21 cellular contexts compared by ENCODE assay signal in the genomic region with DNA sequence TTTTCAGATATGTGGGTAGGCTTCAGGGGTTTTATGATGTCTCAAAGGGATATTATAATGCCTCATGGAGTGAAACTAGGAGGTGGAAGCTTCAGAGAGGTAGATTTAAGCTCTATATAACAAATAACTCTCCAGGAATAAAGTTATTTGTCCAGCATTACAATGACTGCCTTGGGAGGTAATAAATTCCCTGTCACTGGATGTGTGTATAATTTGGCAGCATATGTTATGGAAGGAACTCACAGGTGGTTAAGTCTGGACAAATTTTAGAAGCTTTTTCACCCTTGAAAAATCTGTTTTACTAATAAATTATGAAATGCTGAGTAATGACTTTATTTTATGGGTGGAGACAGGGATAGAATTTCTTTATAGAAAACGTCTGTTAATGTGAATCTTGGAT. TPM values are rescaled to one million over a fixed set of nuclear protein-coding genes. Genes with fewer than 3 reads are reported as not detected.
DNase-seq lines count a peak whose midpoint lies in the region; ATAC-seq and TF ChIP-seq lines count a peak whose summit lies in the region.
"Had no signal": no experiment of that assay in that cellular context is flagged by ENCODE, and none has a peak within 500 bp of the region (broad histone marks: within the 10 kb centered on the region; RNA-seq: fewer than 3 reads in every experiment).

No MANE protein-coding gene starts in this region.

- peaks cover 2% of the 10 kb centered on the region in 2 donors for H3K36me3 Mint-ChIP-seq in activated T-cell treated with anti-CD3 and anti-CD28 coated beads, Interleukin-2, amount 50 U/mL, for 72 hours (ENCODE audit: insufficient read depth in 2 of 2)
- no peaks in the 10 kb centered on the region for H3K36me3 Mint-ChIP-seq in activated T-cell treated with anti-CD3 and anti-CD28 coated beads, Interleukin-2, amount 50 U/mL, for 24 hours (ENCODE audit: low read depth)
- peaks cover 32% of the 10 kb centered on the region for H3K36me3 Mint-ChIP-seq in activated T-helper 17 cell treated with anti-CD3 and anti-CD28 coated beads, Interleukin-2, amount 50 U/mL, for 72 hours (ENCODE audit: low read depth)
- no peaks in the 10 kb centered on the region for H3K36me3 Mint-ChIP-seq in nephron progenitor cell (ENCODE audit: low read depth)

- POLR2A ChIA-PET in HEK293T (lab: Yijun Ruan, JAX) = no interaction called here

- no peaks in the 10 kb centered on the region for H3K4me1 ChIP-seq in ascending aorta

- peak overlapping the region in 1 of 2 donors; percentile 5 for H3K4me3 Mint-ChIP-seq in activated T-cell treated with anti-CD3 and anti-CD28 coated beads, Interleukin-2, amount 50 U/mL, for 72 hours
- no peak overlapping the region for H3K4me3 Mint-ChIP-seq in activated T-cell treated with anti-CD3 and anti-CD28 coated beads, Interleukin-2, amount 50 U/mL, for 24 hours
- H3K4me3 Mint-ChIP-seq in activated T-helper 17 cell treated with anti-CD3 and anti-CD28 coated beads, Interleukin-2, amount 50 U/mL, for 72 hours = peak overlapping the region; percentile 36
- H3K4me3 Mint-ChIP-seq in nephron progenitor cell = no peak overlapping the region

- TF ChIP-seq CTCF in nephron progenitor cell (IDR thresholded peaks at IDR 0.05) (no peak), ascending aorta (IDR thresholded peaks at IDR 0.05) (no peak)

- no peaks in the 10 kb centered on the region for H3K9me3 ChIP-seq in ascending aorta

- H3K9me3 Mint-ChIP-seq in activated T-cell treated with anti-CD3 and anti-CD28 coated beads, Interleukin-2, amount 50 U/mL, for 72 hours = no peaks in the 10 kb centered on the region
- H3K9me3 Mint-ChIP-seq in activated T-cell treated with anti-CD3 and anti-CD28 coated beads, Interleukin-2, amount 50 U/mL, for 24 hours = peaks cover 3% of the 10 kb centered on the region
- no peaks in the 10 kb centered on the region for H3K9me3 Mint-ChIP-seq in activated T-helper 17 cell treated with anti-CD3 and anti-CD28 coated beads, Interleukin-2, amount 50 U/mL, for 72 hours
- no peaks in the 10 kb centered on the region for H3K9me3 Mint-ChIP-seq in nephron progenitor cell

- H3K27me3 ChIP-seq in ascending aorta = no peaks in the 10 kb centered on the region
- H3K27me3 ChIP-seq: cardiac muscle cell had no signal

- no peaks in the 10 kb centered on the region for H3K36me3 ChIP-seq in ascending aorta
- H3K36me3 ChIP-seq: cardiac muscle cell had no signal

- no peak for DNase-seq in activated T-cell treated with anti-CD3 and anti-CD28 coated beads, Interleukin-2, amount 50 U/mL, for 72 hours
- no peak for DNase-seq in activated T-cell treated with anti-CD3 and anti-CD28 coated beads, Interleukin-2, amount 50 U/mL, for 24 hours
- DNase-seq in HEK293T (ENCODE audit: extremely low spot score) (no peak), nephron progenitor cell (no peak), ascending aorta (ENCODE audit: low spot score in 2 of 2) (no peak)
- DNase-seq: activated CD4-positive, alpha-beta T cell treated with anti-CD3 and anti-CD28 coated beads for 48 hours; activated CD8-positive, alpha-beta memory T cell treated with anti-CD3 and anti-CD28 coated beads, Interleukin-2, amount 50 U/mL, for 4 hours; activated gamma-delta T cell; DMS53; GF-D8; NCI-H1105; NCI-H526 treated with DMSO at 0.1 percent for 48 hours; occipital lobe; stimulated activated CD4-positive, alpha-beta T cell treated with anti-CD3 and anti-CD28 coated beads, Interleukin-4, amount 100 ng/mL, for 1 hour; stimulated activated naive CD8-positive, alpha-beta T cell treated with anti-CD3 and anti-CD28 coated beads, Interleukin-15, Interleukin-2, amounts not matched to agents 100 U/mL and 50 U/mL, for 24 hours had no signal

- intact Hi-C loops in ascending aorta (cut with DNase I) = no loop called here

- no peak overlapping the region for H3K4me3 ChIP-seq in ascending aorta
- H3K4me3 ChIP-seq: cardiac muscle cell, lung had no signal

- no peak for ATAC-seq in activated T-cell treated with anti-CD3 and anti-CD28 coated beads, Interleukin-2, amount 50 U/mL, for 72 hours (replicated peaks in 1 of 2)
- no peak for ATAC-seq in activated T-helper 17 cell treated with anti-CD3 and anti-CD28 coated beads, Interleukin-2, amount 50 U/mL, for 72 hours (replicated peaks)
- no peak for ATAC-seq in GM21447 (IDR thresholded peaks at IDR 0.05; ENCODE audit: unreplicated experiment)
- no peak for ATAC-seq in GM18873 (IDR thresholded peaks at IDR 0.05; ENCODE audit: low FRiP score, unreplicated experiment)
- ATAC-seq: stimulated activated naive CD8-positive, alpha-beta T cell treated with anti-CD3 and anti-CD28 coated beads, Interleukin-15, Interleukin-2, amounts not matched to agents 100 U/mL and 50 U/mL, for 24 hours had no signal

- CTCF ChIA-PET in HEK293T (lab: Yijun Ruan, JAX) = no interaction called here

- H3K27me3 Mint-ChIP-seq in activated T-cell treated with anti-CD3 and anti-CD28 coated beads, Interleukin-2, amount 50 U/mL, for 72 hours (ENCODE audit: low read depth) = no peaks in the 10 kb centered on the region
- H3K27me3 Mint-ChIP-seq in activated T-cell treated with anti-CD3 and anti-CD28 coated beads, Interleukin-2, amount 50 U/mL, for 24 hours = no peaks in the 10 kb centered on the region
- no peaks in the 10 kb centered on the region for H3K27me3 Mint-ChIP-seq in activated T-helper 17 cell treated with anti-CD3 and anti-CD28 coated beads, Interleukin-2, amount 50 U/mL, for 72 hours
- peaks cover 25% of the 10 kb centered on the region for H3K27me3 Mint-ChIP-seq in nephron progenitor cell (ENCODE audit: low read depth, poor library complexity)

- H3K27ac Mint-ChIP-seq in activated T-cell treated with anti-CD3 and anti-CD28 coated beads, Interleukin-2, amount 50 U/mL, for 72 hours = peak overlapping the region; percentile 55
- no peak overlapping the region for H3K27ac Mint-ChIP-seq in activated T-cell treated with anti-CD3 and anti-CD28 coated beads, Interleukin-2, amount 50 U/mL, for 24 hours
- H3K27ac Mint-ChIP-seq in activated T-helper 17 cell treated with anti-CD3 and anti-CD28 coated beads, Interleukin-2, amount 50 U/mL, for 72 hours = peak overlapping the region; percentile 93
- H3K27ac Mint-ChIP-seq in nephron progenitor cell = peak overlapping the region; percentile 15

- peaks cover 52% of the 10 kb centered on the region for H3K4me1 Mint-ChIP-seq in activated T-cell treated with anti-CD3 and anti-CD28 coated beads, Interleukin-2, amount 50 U/mL, for 72 hours (ENCODE audit: low read depth)
- peaks cover 64% of the 10 kb centered on the region for H3K4me1 Mint-ChIP-seq in activated T-cell treated with anti-CD3 and anti-CD28 coated beads, Interleukin-2, amount 50 U/mL, for 24 hours (ENCODE audit: low read depth)
- H3K4me1 Mint-ChIP-seq in activated T-helper 17 cell treated with anti-CD3 and anti-CD28 coated beads, Interleukin-2, amount 50 U/mL, for 72 hours = peaks cover 43% of the 10 kb centered on the region
- no peaks in the 10 kb centered on the region for H3K4me1 Mint-ChIP-seq in nephron progenitor cell

- no peak overlapping the region for H3K27ac ChIP-seq in ascending aorta
- H3K27ac ChIP-seq: cardiac muscle cell had no signal

TF ChIP-seq in HEK293T, 16 proteins besides CTCF, POLR2A, EP300 and RAD21:
- TF ChIP-seq, protein P1, sequence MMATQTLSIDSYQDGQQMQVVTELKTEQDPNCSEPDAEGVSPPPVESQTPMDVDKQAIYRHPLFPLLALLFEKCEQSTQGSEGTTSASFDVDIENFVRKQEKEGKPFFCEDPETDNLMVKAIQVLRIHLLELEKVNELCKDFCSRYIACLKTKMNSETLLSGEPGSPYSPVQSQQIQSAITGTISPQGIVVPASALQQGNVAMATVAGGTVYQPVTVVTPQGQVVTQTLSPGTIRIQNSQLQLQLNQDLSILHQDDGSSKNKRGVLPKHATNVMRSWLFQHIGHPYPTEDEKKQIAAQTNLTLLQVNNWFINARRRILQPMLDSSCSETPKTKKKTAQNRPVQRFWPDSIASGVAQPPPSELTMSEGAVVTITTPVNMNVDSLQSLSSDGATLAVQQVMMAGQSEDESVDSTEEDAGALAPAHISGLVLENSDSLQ (IDR thresholded peaks at IDR 0.05) = peak; percentile 70
- TF ChIP-seq FOXM1 (IDR thresholded peaks at IDR 0.05; ENCODE audit: borderline replicate concordance) (no peak), CTBP1 (IDR thresholded peaks at IDR 0.05; ENCODE audit: borderline replicate concordance) (no peak), ARNT (IDR thresholded peaks at IDR 0.05) (no peak), SUZ12 (IDR thresholded peaks at IDR 0.05) (no peak), FOXK2 (IDR thresholded peaks at IDR 0.05) (no peak)

RNA-seq across cellular contexts. Expression of gene RIPOR2, which starts 36.8 kb away (rescaled TPM):
- total RNA-seq in activated T-cell treated with anti-CD3 and anti-CD28 coated beads, Interleukin-2, amount 50 U/mL, for 72 hours = 10 to 100 TPM; 67.0 to 69.7 TPM
- total RNA-seq in activated T-helper 17 cell treated with anti-CD3 and anti-CD28 coated beads, Interleukin-2, amount 50 U/mL, for 72 hours = 100 to 1,000 TPM in 1 of 2 donors, 10 to 100 TPM in 1; 47.5 to 113 TPM
- 49.0 TPM for total RNA-seq in ascending aorta
- total RNA-seq: glomerular endothelial cell had no signal
